ENCODE assay signal across 9 cellular contexts in the genomic region with DNA sequence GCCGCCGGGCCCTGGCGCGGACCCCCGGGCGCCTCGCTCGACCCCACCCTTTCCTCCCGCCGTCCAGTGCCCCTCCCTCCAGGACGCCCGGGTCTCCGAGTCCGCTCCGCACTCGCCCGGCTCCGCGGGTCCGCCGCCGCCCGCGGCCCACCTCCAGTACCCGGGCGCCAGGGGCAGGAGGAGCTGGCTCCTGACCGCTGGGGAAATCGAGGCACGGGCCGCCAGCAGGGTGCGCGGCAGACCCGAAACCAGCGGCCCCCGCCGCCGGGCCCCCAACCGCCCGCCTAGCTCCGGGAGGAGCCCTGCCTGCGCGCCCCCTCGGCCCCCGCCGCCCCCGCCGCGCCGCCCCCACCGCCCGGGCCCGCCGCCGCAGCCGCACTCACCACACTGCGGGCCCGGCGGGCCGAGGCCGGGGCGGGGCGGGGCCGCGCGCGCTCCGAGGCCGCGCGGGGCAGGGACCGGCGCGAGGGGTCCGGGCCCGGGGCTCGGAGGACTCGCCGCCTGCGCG. TPM values are rescaled to one million over a fixed set of nuclear protein-coding genes. Genes with fewer than 3 reads are reported as not detected.
DNase-seq lines count a peak whose midpoint lies in the region; ATAC-seq, FAIRE-seq and TF ChIP-seq lines count a peak whose summit lies in the region.
"Had no signal": no experiment of that assay in that cellular context is flagged by ENCODE, and none has a peak within 500 bp of the region (broad histone marks: within the 10 kb centered on the region; RNA-seq: fewer than 3 reads in every experiment).

No MANE protein-coding gene starts in this region.

- CTCF ChIA-PET in WTC11 (lab: Charles Lee), result interaction anchor here (0.6 to 3.9 kb wide), 17 partner anchors 9 to 172 kb away, joined by 3 to 21 read pairs (median 4); a partner anchor contains a TSS

- no peak for FAIRE-seq in small intestine (lab: Jason Lieb, UNC)

- H3K27ac ChIP-seq in gastroesophageal sphincter, result peak overlapping the region; percentile 90 to 99 (median 97)
- peak overlapping the region; percentile 89 to 97 for H3K27ac ChIP-seq in small intestine (ENCODE audit: low read depth in 1 of 2, low read length in 1 of 2)

- TF ChIP-seq POLR2A in gastroesophageal sphincter (IDR thresholded peaks at IDR 0.05), result no peak

- H3K4me1 ChIP-seq in gastroesophageal sphincter, result peaks cover 0 to 56% (median 49%) of the 10 kb centered on the region in 3 donors
- peaks cover 9 to 13% of the 10 kb centered on the region in 2 donors for H3K4me1 ChIP-seq in small intestine (ENCODE audit: control insufficient read depth in 2 of 2, insufficient read depth in 1 of 2, low read depth in 1 of 2, low read length in 1 of 2)

- ATAC-seq in GM18498 (IDR thresholded peaks at IDR 0.05; ENCODE audit: unreplicated experiment) (peak; percentile 14), HG02623 (IDR thresholded peaks at IDR 0.05; ENCODE audit: unreplicated experiment) (peak; percentile 8), WTC11 (no peak), gastroesophageal sphincter (peak; percentile 27)

- H3K36me3 ChIP-seq in gastroesophageal sphincter (peaks cover 0 to 8% of the 10 kb centered on the region in 2 donors), small intestine (ENCODE audit: control insufficient read depth in 2 of 2, insufficient read depth in 2 of 2, low read length in 2 of 2) (no peaks in the 10 kb centered on the region)

- intact Hi-C loops in posterior vena cava (cut with DNase I), result no loop called here

- H3K36me3 Mint-ChIP-seq in WTC11, result peaks cover 5% of the 10 kb centered on the region

- H3K4me3 ChIP-seq in gastroesophageal sphincter (peak overlapping the region; percentile 93 to 99), small intestine (ENCODE audit: low read depth in 1 of 2, low read length in 2 of 2) (peak overlapping the region; percentile 94 to 96)

- peaks cover 29% of the 10 kb centered on the region for H3K4me1 Mint-ChIP-seq in WTC11

- H3K27me3 ChIP-seq in gastroesophageal sphincter (peaks cover 27% of the 10 kb centered on the region), small intestine (ENCODE audit: control insufficient read depth in 2 of 2, insufficient read depth in 2 of 2, low read length in 2 of 2) (peaks cover 0 to 4% of the 10 kb centered on the region in 2 donors)

- no peak for TF ChIP-seq CTCF in WTC11 (IDR thresholded peaks at IDR 0.05)
- TF ChIP-seq CTCF in gastroesophageal sphincter (IDR thresholded peaks at IDR 0.05), result no peak

- H3K9me3 Mint-ChIP-seq in WTC11, result no peaks in the 10 kb centered on the region

- no peak for TF ChIP-seq EP300 in gastroesophageal sphincter (IDR thresholded peaks at IDR 0.05)

- H3K9me3 ChIP-seq in gastroesophageal sphincter (no peaks in the 10 kb centered on the region), small intestine (ENCODE audit: control insufficient read depth, low read depth) (no peaks in the 10 kb centered on the region)

- H3K27me3 Mint-ChIP-seq in WTC11 (ENCODE audit: low read depth), result peaks cover 3% of the 10 kb centered on the region; the same call in 1 of the 2 replicates

- no peak for DNase-seq in WTC11 (ENCODE audit: low spot score)
- no peak for DNase-seq in small intestine
- DNase-seq in COLO829 (ENCODE audit: low spot score), result no peak
- DNase-seq in posterior vena cava (ENCODE audit: low spot score), result no peak
- no peak for DNase-seq in AML-193 (lab: John Stamatoyannopoulos, UW)

- WGBS in gastroesophageal sphincter (ENCODE audit: low coverage in 1 of 2), 2 donors, result no CpG with 5 or more reads among the region's 80 CpGs
- 0 to 1% (median 0%) methylated on average over 10 to 80 of the region's 80 CpGs for WGBS in small intestine, 3 donors

- H3K4me3 Mint-ChIP-seq in WTC11, result no peak overlapping the region

- H3K27ac Mint-ChIP-seq in WTC11, result no peak overlapping the region

- POLR2A ChIA-PET in WTC11 (lab: Charles Lee), result interaction anchor here (0.5 to 2.7 kb wide), 6 partner anchors 10 to 1688 kb away, joined by 3 to 11 read pairs (median 6); a partner anchor contains a TSS

TF ChIP-seq in WTC11, 78 proteins besides CTCF, POLR2A, EP300 and RAD21:
- TF ChIP-seq, protein P1, sequence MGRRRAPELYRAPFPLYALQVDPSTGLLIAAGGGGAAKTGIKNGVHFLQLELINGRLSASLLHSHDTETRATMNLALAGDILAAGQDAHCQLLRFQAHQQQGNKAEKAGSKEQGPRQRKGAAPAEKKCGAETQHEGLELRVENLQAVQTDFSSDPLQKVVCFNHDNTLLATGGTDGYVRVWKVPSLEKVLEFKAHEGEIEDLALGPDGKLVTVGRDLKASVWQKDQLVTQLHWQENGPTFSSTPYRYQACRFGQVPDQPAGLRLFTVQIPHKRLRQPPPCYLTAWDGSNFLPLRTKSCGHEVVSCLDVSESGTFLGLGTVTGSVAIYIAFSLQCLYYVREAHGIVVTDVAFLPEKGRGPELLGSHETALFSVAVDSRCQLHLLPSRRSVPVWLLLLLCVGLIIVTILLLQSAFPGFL (CRISPR knock-in tag; IDR thresholded peaks at IDR 0.05; ENCODE audit: borderline replicate concordance), result 0 out of 2 replicates have a peak, but pooled peaks have one; percentile 7
- TF ChIP-seq SMAD3 (CRISPR knock-in tag; IDR thresholded peaks at IDR 0.05; ENCODE audit: borderline replicate concordance), result no peak
TF ChIP-seq in WTC11: peak in this region for 1.

RNA-seq across cellular contexts. Expression of a gene that starts 0.3 kb away (rescaled TPM):
- total RNA-seq in WTC11 (2021) (24.2 to 29.8 TPM (median 24.3 TPM) in 3 replicates), gastroesophageal sphincter (10 to 100 TPM; 18.8 to 39.3 (median 25.3) TPM), posterior vena cava (10 to 100 TPM; 25.0 to 36.2 TPM)
- 10 to 100 TPM in 1 of 3 donors, 1 to 10 TPM in 2; 7.6 to 16.6 (median 8.9) TPM for polyA plus RNA-seq in small intestine

RNA-seq across cellular contexts. Expression of a gene that starts 9.2 kb away (rescaled TPM):
- total RNA-seq in WTC11 (2021) (19.5 to 24.2 TPM (median 20.9 TPM) in 3 replicates), gastroesophageal sphincter (10 to 100 TPM; 14.3 to 24.1 (median 18.3) TPM), posterior vena cava (10 to 100 TPM; 11.8 to 13.1 TPM)
- 100 to 1,000 TPM in 1 of 3 donors, 10 to 100 TPM in 2; 33.8 to 129 (median 87.0) TPM for polyA plus RNA-seq in small intestine

RNA-seq across cellular contexts. Expression of a gene that starts 9.9 kb away (rescaled TPM):
- 144 to 188 TPM (median 164 TPM) in 3 replicates for total RNA-seq in WTC11 (2021)
- total RNA-seq in gastroesophageal sphincter, result 1 to 10 TPM; 3.4 to 6.8 (median 5.1) TPM
- 10 to 100 TPM in 1 of 3 donors, 1 to 10 TPM in 2; 8.3 to 71.6 (median 9.5) TPM for polyA plus RNA-seq in small intestine
- total RNA-seq in posterior vena cava, result 10 to 100 TPM in 1 of 2 donors, 1 to 10 TPM in 1; 6.7 to 16.6 TPM

RNA-seq across cellular contexts. Expression of a gene that starts 16.0 kb away (rescaled TPM):
- total RNA-seq in WTC11 (2021), result 24.7 to 31.4 TPM (median 26.3 TPM) in 3 replicates
- 10 to 100 TPM; 18.4 to 45.8 (median 34.4) TPM for total RNA-seq in gastroesophageal sphincter
- 100 to 1,000 TPM; 111 to 303 (median 237) TPM for polyA plus RNA-seq in small intestine
- total RNA-seq in posterior vena cava, result 10 to 100 TPM in 1 of 2 donors, 1 to 10 TPM in 1; 8.7 to 14.9 TPM

RNA-seq across cellular contexts. Expression of a gene that starts 19.8 kb away (rescaled TPM):
- total RNA-seq in WTC11 (2021) (0.44 to 0.62 TPM (median 0.46 TPM) in 3 replicates), gastroesophageal sphincter (not detected), posterior vena cava (not detected)
- polyA plus RNA-seq in small intestine, result under 1 TPM in 1 of 3 donors, not detected in 2; 0.03 TPM
- total RNA-seq: activated CD8-positive, alpha-beta memory T cell treated with anti-CD3 and anti-CD28 coated beads for 36 hours had no signal
